17 cellular contexts compared by ENCODE assay signal in the genomic region with DNA sequence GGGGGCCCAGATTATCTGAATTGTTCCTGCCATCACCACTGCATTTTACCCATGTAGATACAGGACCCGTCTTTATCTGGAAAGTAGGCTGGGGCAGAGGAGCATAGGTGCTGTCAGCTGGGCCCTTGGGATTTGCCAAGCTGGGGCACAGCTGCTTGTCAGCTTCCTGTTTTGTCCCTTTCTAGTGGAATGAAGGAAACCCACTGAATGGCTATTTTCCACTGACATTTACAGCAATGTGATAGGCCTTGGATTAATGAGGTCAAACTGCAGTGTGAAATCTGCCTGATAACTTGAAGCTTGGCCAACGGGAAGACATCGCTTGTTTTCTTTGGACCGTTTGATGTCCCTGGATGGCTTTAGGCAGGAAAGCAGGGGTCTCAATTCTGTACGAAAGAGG. TPM values are rescaled to one million over a fixed set of nuclear protein-coding genes. Genes with fewer than 3 reads are reported as not detected.
A peak's percentile ranks its signal among the peaks of the same experiment; 100 is the strongest.
DNase-seq lines count a peak whose midpoint lies in the region; ATAC-seq and TF ChIP-seq lines count a peak whose summit lies in the region.
"Had no signal": no experiment of that assay in that cellular context is flagged by ENCODE, and none has a peak within 500 bp of the region (broad histone marks: within the 10 kb centered on the region; RNA-seq: fewer than 3 reads in every experiment).

No MANE protein-coding gene starts in this region.

- no peak overlapping the region for H3K4me3 ChIP-seq in Peyer's patch
- H3K4me3 ChIP-seq: coronary artery, esophagus muscularis mucosa, prostate gland, thoracic aorta had no signal

- H3K4me1 ChIP-seq in Peyer's patch = peaks cover 0 to 47% (median 21%) of the 10 kb centered on the region in 4 donors
- H3K4me1 ChIP-seq: prostate gland had no signal

- peaks cover 84% of the 10 kb centered on the region for H3K4me1 Mint-ChIP-seq in activated CD8-positive, alpha-beta memory T cell treated with anti-CD3 and anti-CD28 coated beads, Interleukin-2, amount 10 ng/mL, durations not matched to agents 7 days and 5 days
- peaks cover 68 to 71% of the 10 kb centered on the region in 2 donors for H3K4me1 Mint-ChIP-seq in natural killer cell treated with Interleukin-12 subunit alpha and Interleukin-12 subunit beta and Interleukin-15 and Interleukin-18, amount 100 ng/mL, for 72 hours (ENCODE audit: low read depth in 2 of 2)

- H3K9me3 Mint-ChIP-seq in activated CD8-positive, alpha-beta memory T cell treated with anti-CD3 and anti-CD28 coated beads, Interleukin-2, amount 10 ng/mL, durations not matched to agents 7 days and 5 days (ENCODE audit: low read depth) = no peaks in the 10 kb centered on the region
- H3K9me3 Mint-ChIP-seq in natural killer cell treated with Interleukin-12 subunit alpha and Interleukin-12 subunit beta and Interleukin-15 and Interleukin-18, amount 100 ng/mL, for 72 hours = no peaks in the 10 kb centered on the region

- DNase-seq in activated CD8-positive, alpha-beta memory T cell treated with anti-CD3 and anti-CD28 coated beads, Interleukin-2, amount 10 ng/mL, durations not matched to agents 7 days and 5 days = no peak
- DNase-seq in activated CD8-positive, alpha-beta memory T cell treated with anti-CD3 and anti-CD28 coated beads for 24 hours = no peak
- DNase-seq in NAMALWA (ENCODE audit: low spot score) (peak; percentile 60), Peyer's patch (no peak), T-helper 9 cell (no peak)
- no peak for DNase-seq in natural killer cell treated with Interleukin-12 subunit alpha and Interleukin-12 subunit beta and Interleukin-15 and Interleukin-18, amount 100 ng/mL, for 72 hours (ENCODE audit: low spot score)
- DNase-seq: activated CD4-positive, alpha-beta T cell treated with anti-CD3 and anti-CD28 coated beads for 1 hour; activated T-cell treated with anti-CD3 and anti-CD28 coated beads for 4 hours; Karpas-422; kidney glomerular epithelial cell had no signal

- H3K36me3 ChIP-seq in Peyer's patch = no peaks in the 10 kb centered on the region
- H3K36me3 ChIP-seq: esophagus muscularis mucosa, prostate gland, thoracic aorta had no signal

- TF ChIP-seq POLR2A in Peyer's patch (IDR thresholded peaks at IDR 0.05) = no peak

- no peak for ATAC-seq in activated CD8-positive, alpha-beta memory T cell treated with anti-CD3 and anti-CD28 coated beads, Interleukin-2, amount 10 ng/mL, durations not matched to agents 7 days and 5 days
- no peak for ATAC-seq in natural killer cell treated with Interleukin-12 subunit alpha and Interleukin-12 subunit beta and Interleukin-15 and Interleukin-18, amount 100 ng/mL, for 72 hours
- ATAC-seq in HG02642 (IDR thresholded peaks at IDR 0.05; ENCODE audit: poor library complexity, unreplicated experiment) = no peak
- ATAC-seq: Panc1 had no signal

- H3K27ac ChIP-seq in cingulate gyrus (ENCODE audit: low read depth, low read length) (peak overlapping the region; percentile 24), Peyer's patch (peak overlapping the region in 1 of 4 donors; percentile 51)
- H3K27ac ChIP-seq: coronary artery, prostate gland, thoracic aorta had no signal

- no peaks in the 10 kb centered on the region for H3K9me3 ChIP-seq in Peyer's patch
- H3K9me3 ChIP-seq: esophagus muscularis mucosa, prostate gland, thoracic aorta had no signal

- no peak overlapping the region for H3K4me3 Mint-ChIP-seq in activated CD8-positive, alpha-beta memory T cell treated with anti-CD3 and anti-CD28 coated beads, Interleukin-2, amount 10 ng/mL, durations not matched to agents 7 days and 5 days
- H3K4me3 Mint-ChIP-seq in natural killer cell treated with Interleukin-12 subunit alpha and Interleukin-12 subunit beta and Interleukin-15 and Interleukin-18, amount 100 ng/mL, for 72 hours = no peak overlapping the region

- no peaks in the 10 kb centered on the region for H3K27me3 ChIP-seq in Peyer's patch

- peak overlapping the region; percentile 12 for H3K27ac Mint-ChIP-seq in activated CD8-positive, alpha-beta memory T cell treated with anti-CD3 and anti-CD28 coated beads, Interleukin-2, amount 10 ng/mL, durations not matched to agents 7 days and 5 days
- peak overlapping the region; percentile 27 to 41 for H3K27ac Mint-ChIP-seq in natural killer cell treated with Interleukin-12 subunit alpha and Interleukin-12 subunit beta and Interleukin-15 and Interleukin-18, amount 100 ng/mL, for 72 hours

- H3K36me3 Mint-ChIP-seq in activated CD8-positive, alpha-beta memory T cell treated with anti-CD3 and anti-CD28 coated beads, Interleukin-2, amount 10 ng/mL, durations not matched to agents 7 days and 5 days = peaks cover 66% of the 10 kb centered on the region
- H3K36me3 Mint-ChIP-seq in natural killer cell treated with Interleukin-12 subunit alpha and Interleukin-12 subunit beta and Interleukin-15 and Interleukin-18, amount 100 ng/mL, for 72 hours = peaks cover 14% of the 10 kb centered on the region

- no peaks in the 10 kb centered on the region for H3K27me3 Mint-ChIP-seq in activated CD8-positive, alpha-beta memory T cell treated with anti-CD3 and anti-CD28 coated beads, Interleukin-2, amount 10 ng/mL, durations not matched to agents 7 days and 5 days
- no peaks in the 10 kb centered on the region for H3K27me3 Mint-ChIP-seq in natural killer cell treated with Interleukin-12 subunit alpha and Interleukin-12 subunit beta and Interleukin-15 and Interleukin-18, amount 100 ng/mL, for 72 hours

- no peak for TF ChIP-seq CTCF in Peyer's patch (IDR thresholded peaks at IDR 0.05)

- CTCF ChIA-PET in activated CD8-positive, alpha-beta memory T cell treated with anti-CD3 and anti-CD28 coated beads, Interleukin-2, amount 10 ng/mL, durations not matched to agents 7 days and 5 days (lab: Charles Lee) = interaction anchor here (0.8 to 1.4 kb wide), 3 partner anchors 30 to 81 kb away, joined by 3 to 4 read pairs (median 3); no protein-coding TSS in a partner anchor

RNA-seq across cellular contexts. Expression of a gene that starts 6.7 kb away (rescaled TPM):
- total RNA-seq in activated CD8-positive, alpha-beta memory T cell treated with anti-CD3 and anti-CD28 coated beads, Interleukin-2, amount 10 ng/mL, durations not matched to agents 7 days and 5 days = 100 to 1,000 TPM in 1 of 2 experiments, 10 to 100 TPM in 1; 86.5 to 128 TPM
- total RNA-seq in natural killer cell treated with Interleukin-12 subunit alpha and Interleukin-12 subunit beta and Interleukin-15 and Interleukin-18, amount 100 ng/mL, for 72 hours = 100 to 1,000 TPM in 1 of 2 donors, 10 to 100 TPM in 1; 74.6 to 119 TPM
- total RNA-seq in Peyer's patch = 10 to 100 TPM in 1 of 4 donors, 1 to 10 TPM in 3; 3.2 to 41.3 (median 7.2) TPM
